ENCODE assay signal across 26 cellular contexts in genomic region chr9:38435526-38435925, GRCh38. TPM values are rescaled to one million over a fixed set of nuclear protein-coding genes. Genes with fewer than 3 reads are reported as not detected.
"Had no signal": no experiment of that assay in that cellular context is flagged by ENCODE, and none has a peak within 500 bp of the region (broad histone marks: within the 10 kb centered on the region; RNA-seq: fewer than 3 reads in every experiment).

No MANE protein-coding gene starts in this region.

- H3K4me3 Mint-ChIP-seq: activated naive CD4-positive, alpha-beta T cell treated with anti-CD3 and anti-CD28 coated beads, Interleukin-2, amount 10 ng/mL, durations not matched to agents 7 days and 5 days; activated naive CD8-positive, alpha-beta T cell treated with anti-CD3 and anti-CD28 coated beads, Interleukin-2, amount 50 U/mL, for 24 hours; dendritic cell treated with granulocyte-macrophage colony-stimulating factor and Interleukin-4, amounts not matched to agents 40 ng/mL and 50 ng/mL, for 4 days; mesothelial cell of epicardium; nephron had no signal

- H3K9me3 ChIP-seq: breast epithelium, esophagus muscularis mucosa, transverse colon, vagina had no signal

- H3K4me1 Mint-ChIP-seq: activated naive CD8-positive, alpha-beta T cell treated with anti-CD3 and anti-CD28 coated beads, Interleukin-2, amount 50 U/mL, for 24 hours had no signal

- H3K36me3 ChIP-seq: breast epithelium, esophagus muscularis mucosa, transverse colon, vagina had no signal

- H3K9me3 Mint-ChIP-seq: activated naive CD4-positive, alpha-beta T cell treated with anti-CD3 and anti-CD28 coated beads, Interleukin-2, amount 10 ng/mL, durations not matched to agents 7 days and 5 days; activated naive CD8-positive, alpha-beta T cell treated with anti-CD3 and anti-CD28 coated beads, Interleukin-2, amount 50 U/mL, for 24 hours; dendritic cell treated with granulocyte-macrophage colony-stimulating factor and Interleukin-4, amounts not matched to agents 40 ng/mL and 50 ng/mL, for 4 days; mesothelial cell of epicardium; nephron had no signal

- H3K27me3 ChIP-seq: breast epithelium, transverse colon, vagina had no signal

- H3K4me3 ChIP-seq: breast epithelium, esophagus muscularis mucosa, transverse colon, vagina had no signal

- H3K27ac ChIP-seq: breast epithelium, esophagus muscularis mucosa, transverse colon, vagina had no signal

- H3K36me3 Mint-ChIP-seq: activated naive CD4-positive, alpha-beta T cell treated with anti-CD3 and anti-CD28 coated beads, Interleukin-2, amount 10 ng/mL, durations not matched to agents 7 days and 5 days; mesothelial cell of epicardium had no signal

- DNase-seq: activated CD4-positive, alpha-beta T cell treated with anti-CD3 and anti-CD28 coated beads, Interleukin-2, amount 50 U/mL, for 1 hour; activated CD4-positive, CD25-positive, alpha-beta regulatory T cell treated with anti-CD3 and anti-CD28 coated beads, Interleukin-2, amount 50 U/mL, for 72 hours; activated CD8-positive, alpha-beta memory T cell treated with anti-CD3 and anti-CD28 coated beads for 24 hours; activated CD8-positive, alpha-beta memory T cell treated with anti-CD3 and anti-CD28 coated beads, Interleukin-2, amount 50 U/mL, for 48 hours; activated effector memory CD4-positive, alpha-beta T cell treated with Interleukin-2 at 50 U/mL for 16 hours; activated naive CD4-positive, alpha-beta T cell treated with anti-CD3 and anti-CD28 coated beads, Interleukin-2, amount 10 ng/mL, durations not matched to agents 7 days and 5 days; activated naive CD8-positive, alpha-beta T cell treated with anti-CD3 and anti-CD28 coated beads, Interleukin-2, amount 50 U/mL, for 24 hours; activated T-cell treated with anti-CD3 and anti-CD28 coated beads, Interleukin-2, amount 50 U/mL, for 48 hours; aorta; effector CD8-positive, alpha-beta T cell; hippocampal formation; nucleus accumbens; posterior cingulate gyrus; stimulated activated naive CD8-positive, alpha-beta T cell treated with anti-CD3 and anti-CD28 coated beads, Interleukin-15, Interleukin-2, amounts not matched to agents 100 U/mL and 50 U/mL, for 24 hours; substantia nigra; transverse colon had no signal

- H3K4me1 ChIP-seq: breast epithelium, esophagus muscularis mucosa, vagina had no signal

- H3K27ac Mint-ChIP-seq: activated naive CD4-positive, alpha-beta T cell treated with anti-CD3 and anti-CD28 coated beads, Interleukin-2, amount 10 ng/mL, durations not matched to agents 7 days and 5 days; activated naive CD8-positive, alpha-beta T cell treated with anti-CD3 and anti-CD28 coated beads, Interleukin-2, amount 50 U/mL, for 24 hours; dendritic cell treated with granulocyte-macrophage colony-stimulating factor and Interleukin-4, amounts not matched to agents 40 ng/mL and 50 ng/mL, for 4 days; mesothelial cell of epicardium; nephron had no signal

RNA-seq across cellular contexts. Expression of gene IGFBPL1, which starts 11.3 kb away (rescaled TPM):
- total RNA-seq: breast epithelium; endothelial cell of umbilical vein; left lobe of liver; T-helper 1 cell treated with Interleukin-12 subunit alpha and Interleukin-12 subunit beta and Interleukin-4 antibody, amounts not matched to agents 30 ng/mL and 1 ng/mL, for 36 hours; transverse colon; vagina had no signal
- polyA plus RNA-seq: endothelial cell of umbilical vein, keratinocyte had no signal
